In the genomic region with DNA sequence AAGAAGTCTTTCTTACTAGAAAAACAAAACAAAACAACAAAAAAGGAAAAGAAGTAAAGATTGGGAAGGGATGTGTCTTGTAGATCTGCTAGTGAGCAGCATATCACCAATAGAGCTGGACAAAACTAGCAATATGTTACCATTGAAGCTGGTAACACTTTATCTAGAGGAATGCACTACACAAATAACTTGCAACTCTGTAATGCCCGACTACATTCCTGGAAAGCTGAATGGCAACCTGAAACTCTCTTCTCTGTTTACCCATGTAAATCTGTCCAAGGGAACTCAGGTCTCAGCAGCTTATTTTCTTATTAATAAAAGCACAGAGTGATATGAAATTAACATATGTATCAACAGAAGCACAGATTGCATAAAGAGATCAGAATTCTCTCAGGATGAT, we compare ENCODE assay signal across 1 cellular context.
TF ChIP-seq lines count a peak whose summit lies in the region.

No MANE protein-coding gene starts in this region.

TF ChIP-seq in WTC11, 78 proteins besides CTCF, POLR2A, EP300 and RAD21 (continued from another document):
- TF ChIP-seq ETV6 (CRISPR knock-in tag; IDR thresholded peaks at IDR 0.05) (no peak), FOXP1 (CRISPR knock-in tag; IDR thresholded peaks at IDR 0.05; ENCODE audit: borderline replicate concordance) (no peak), MYBL2 (CRISPR knock-in tag; IDR thresholded peaks at IDR 0.05) (no peak)
- TF ChIP-seq, protein P1, sequence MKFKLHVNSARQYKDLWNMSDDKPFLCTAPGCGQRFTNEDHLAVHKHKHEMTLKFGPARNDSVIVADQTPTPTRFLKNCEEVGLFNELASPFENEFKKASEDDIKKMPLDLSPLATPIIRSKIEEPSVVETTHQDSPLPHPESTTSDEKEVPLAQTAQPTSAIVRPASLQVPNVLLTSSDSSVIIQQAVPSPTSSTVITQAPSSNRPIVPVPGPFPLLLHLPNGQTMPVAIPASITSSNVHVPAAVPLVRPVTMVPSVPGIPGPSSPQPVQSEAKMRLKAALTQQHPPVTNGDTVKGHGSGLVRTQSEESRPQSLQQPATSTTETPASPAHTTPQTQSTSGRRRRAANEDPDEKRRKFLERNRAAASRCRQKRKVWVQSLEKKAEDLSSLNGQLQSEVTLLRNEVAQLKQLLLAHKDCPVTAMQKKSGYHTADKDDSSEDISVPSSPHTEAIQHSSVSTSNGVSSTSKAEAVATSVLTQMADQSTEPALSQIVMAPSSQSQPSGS (CRISPR knock-in tag; IDR thresholded peaks at IDR 0.05; ENCODE audit: borderline replicate concordance, low read depth) = no peak
